ENCODE assay signal across 8 cellular contexts in the genomic region with DNA sequence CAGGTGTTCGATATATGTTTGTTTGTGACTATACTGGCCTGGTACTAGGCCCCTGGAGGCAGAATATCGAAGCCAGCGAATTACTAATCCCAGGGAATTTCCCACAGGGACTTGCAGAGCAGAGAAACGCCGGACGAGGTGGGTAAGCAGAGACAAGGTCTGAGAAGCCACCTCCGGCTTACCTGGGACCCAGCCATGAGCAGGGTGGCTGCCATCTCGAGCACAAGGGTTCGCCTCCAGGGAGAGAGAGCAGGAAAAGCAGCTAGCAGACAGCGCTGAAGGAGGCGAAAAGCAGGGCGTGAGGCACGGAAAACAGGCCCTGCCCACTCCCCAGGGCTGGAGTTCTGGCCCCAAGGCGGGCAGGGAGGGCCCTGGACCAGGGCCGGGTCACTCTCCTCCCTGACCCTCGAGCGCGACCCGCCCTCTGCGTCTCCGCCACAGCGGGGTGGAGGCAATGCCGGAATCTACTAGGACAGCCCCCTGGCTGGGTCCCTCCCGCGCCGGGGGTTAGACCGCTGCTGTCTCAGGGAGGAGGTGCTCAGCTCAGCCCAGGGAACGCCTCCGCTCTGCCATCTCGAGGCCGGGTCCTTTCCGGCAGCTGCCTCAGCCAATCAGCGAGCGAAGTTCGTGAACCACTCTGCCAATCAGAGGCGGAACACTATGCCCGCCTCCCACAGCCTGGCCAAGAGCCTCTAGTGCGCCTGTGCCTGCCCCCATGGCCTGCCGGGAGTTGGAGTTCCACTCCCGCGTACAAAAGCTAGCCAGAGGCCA. TPM values are rescaled to one million over a fixed set of nuclear protein-coding genes. Genes with fewer than 3 reads are reported as not detected.
A peak's percentile ranks its signal among the peaks of the same experiment; 100 is the strongest.
DNase-seq lines count a peak whose midpoint lies in the region; ATAC-seq and TF ChIP-seq lines count a peak whose summit lies in the region.

No MANE protein-coding gene starts in this region.

- TF ChIP-seq CTCF in suprapubic skin (IDR thresholded peaks at IDR 0.05) = no peak

- H3K9me3 ChIP-seq in SK-N-MC (ENCODE audit: low read depth, low read length) (peaks cover 13% of the 10 kb centered on the region), suprapubic skin (peaks cover 11% of the 10 kb centered on the region)

- TF ChIP-seq POLR2A in suprapubic skin (IDR thresholded peaks at IDR 0.05) = peak in 1 of 2 donors; percentile 49

- H3K36me3 ChIP-seq in SK-N-MC (ENCODE audit: insufficient read depth, low read length) = peaks cover 34% of the 10 kb centered on the region
- peaks cover 26% of the 10 kb centered on the region for H3K36me3 ChIP-seq in suprapubic skin

- H3K27ac Mint-ChIP-seq in activated naive CD4-positive, alpha-beta T cell treated with anti-CD3 and anti-CD28 coated beads, Interleukin-2, amount 50 U/mL, for 24 hours = peak overlapping the region; percentile 96

- peaks cover 13% of the 10 kb centered on the region for H3K36me3 Mint-ChIP-seq in activated naive CD4-positive, alpha-beta T cell treated with anti-CD3 and anti-CD28 coated beads, Interleukin-2, amount 50 U/mL, for 24 hours

- peaks cover 2% of the 10 kb centered on the region for H3K9me3 Mint-ChIP-seq in activated naive CD4-positive, alpha-beta T cell treated with anti-CD3 and anti-CD28 coated beads, Interleukin-2, amount 50 U/mL, for 24 hours

- H3K27me3 Mint-ChIP-seq in activated naive CD4-positive, alpha-beta T cell treated with anti-CD3 and anti-CD28 coated beads, Interleukin-2, amount 50 U/mL, for 24 hours = no peaks in the 10 kb centered on the region

- H3K9ac ChIP-seq in SK-N-MC (ENCODE audit: insufficient read length) = peak overlapping the region; percentile 99

- H3K4me3 Mint-ChIP-seq in activated naive CD4-positive, alpha-beta T cell treated with anti-CD3 and anti-CD28 coated beads, Interleukin-2, amount 50 U/mL, for 24 hours = peak overlapping the region; percentile 95

- H3K4me1 Mint-ChIP-seq in activated naive CD4-positive, alpha-beta T cell treated with anti-CD3 and anti-CD28 coated beads, Interleukin-2, amount 50 U/mL, for 24 hours = peaks cover 34% of the 10 kb centered on the region

- peak overlapping the region; percentile 89 for H3K4me3 ChIP-seq in GM08714 (ENCODE audit: low read length)
- peak overlapping the region; percentile 100 for H3K4me3 ChIP-seq in SK-N-MC
- peak overlapping the region; percentile 65 for H3K4me3 ChIP-seq in suprapubic skin

- peak overlapping the region; percentile 99 for H3K27ac ChIP-seq in SK-N-MC
- peak overlapping the region; percentile 98 for H3K27ac ChIP-seq in suprapubic skin

- ATAC-seq in HG02588 (IDR thresholded peaks at IDR 0.05; ENCODE audit: unreplicated experiment) = peak; percentile 88

- TF ChIP-seq EP300 in suprapubic skin (IDR thresholded peaks at IDR 0.05) = no peak

- peaks cover 60% of the 10 kb centered on the region for H3K4me1 ChIP-seq in suprapubic skin

- no peaks in the 10 kb centered on the region for H3K27me3 ChIP-seq in suprapubic skin

- WGBS in suprapubic skin = 2% methylated on average over 26 of the region's 41 CpGs

- DNase-seq in NCI-H1048 (lab: John Stamatoyannopoulos, UW) (peak; percentile 96), SK-N-MC (ENCODE audit: low read depth, low spot score) (peak; percentile 96), globus pallidus (ENCODE audit: low spot score) (peak; percentile 99), nucleus accumbens (lab: John Stamatoyannopoulos, UW) (peak; percentile 66 to 99 (median 98)), suprapubic skin (ENCODE audit: low spot score in 2 of 2) (peak; percentile 99 to 100)

RNA-seq across cellular contexts. Expression of gene ZNF436, which starts 1.7 kb away (rescaled TPM):
- total RNA-seq in suprapubic skin = 10 to 100 TPM; 21.1 to 38.2 (median 30.3) TPM

RNA-seq across cellular contexts. Expression of gene HNRNPR, which starts 23.9 kb away (rescaled TPM):
- 10 to 100 TPM; 60.9 to 85.3 (median 66.0) TPM for total RNA-seq in suprapubic skin

RNA-seq across cellular contexts. Expression of gene TCEA3, which starts 56.6 kb away (rescaled TPM):
- total RNA-seq in suprapubic skin = 10 to 100 TPM; 34.1 to 93.1 (median 43.2) TPM

Comparison
In these comparisons a context has a peak if more than half of its experiments do, and no peak if none do; other contexts are left out.
1. Peak in every context shown above with its lines: DNase-seq, ATAC-seq, H3K4me3 ChIP-seq and H3K27ac ChIP-seq.